Comparison of ENCODE assay signal across 1 cellular context in the genomic region with DNA sequence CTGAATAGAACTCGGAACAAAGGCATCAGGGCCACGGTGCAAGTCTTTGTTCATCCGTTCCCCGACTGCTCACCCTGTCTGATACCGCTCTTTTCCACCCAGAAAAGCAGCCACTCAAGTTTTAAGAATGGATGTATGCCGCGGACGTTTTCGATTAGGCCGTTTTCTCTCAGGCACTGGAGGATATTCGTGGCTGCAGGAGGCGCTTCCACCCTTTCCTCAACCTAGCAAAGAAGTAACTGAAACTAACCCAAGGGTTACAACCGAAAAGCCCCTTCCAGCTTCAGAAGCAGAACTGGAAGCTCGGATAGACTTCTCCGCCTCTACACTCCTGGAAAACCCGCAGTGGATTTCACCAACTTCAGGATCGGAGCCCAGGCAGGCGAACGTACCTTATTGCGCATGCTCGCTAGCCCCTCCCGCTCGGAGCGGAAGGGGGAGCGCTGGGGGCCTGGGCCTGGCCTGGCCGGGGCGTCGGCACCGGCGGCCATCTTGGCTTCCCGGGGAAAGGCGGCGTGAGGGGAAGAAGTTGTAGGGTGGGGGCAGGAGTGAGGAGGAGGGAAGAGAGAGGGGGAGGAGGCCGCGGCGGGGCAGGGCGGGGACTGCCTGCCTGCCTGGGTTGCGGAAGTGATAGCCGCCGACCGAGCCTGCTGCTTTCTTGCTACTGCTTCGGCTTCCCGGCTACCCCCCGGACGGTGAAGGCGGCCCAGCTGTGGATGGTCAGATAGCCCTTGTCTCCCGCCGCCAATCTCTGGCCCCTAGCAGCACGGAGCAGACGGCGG.
TF ChIP-seq lines count a peak whose summit lies in the region.

Gene ACTR3 (plus strand): TSS at position 619 of the 782 bp plus-strand sequence. CDS start 191 bp downstream, outside the sequence.

TF ChIP-seq in SK-N-SH, 30 proteins besides CTCF, POLR2A, EP300 and RAD21 (continued from another document):
- TF ChIP-seq IRF3 (IDR thresholded peaks at IDR 0.05; ENCODE audit: low read depth, low read length) (no peak), SIN3A (IDR thresholded peaks at IDR 0.05; ENCODE audit: borderline replicate concordance, low read depth, low read length) (0 out of 2 replicates have a peak, but pooled peaks have one; percentile 11), RFX5 (IDR thresholded peaks at IDR 0.05; ENCODE audit: low read length) (peak; percentile 32; the same call in 1 of the 2 replicates), FOSL2 (IDR thresholded peaks at IDR 0.05; ENCODE audit: borderline replicate concordance, low read depth) (no peak; the same call in 1 of the 2 replicates), NFIC (IDR thresholded peaks at IDR 0.05; ENCODE audit: borderline replicate concordance) (no peak; the same call in 1 of the 2 replicates), FOXJ3 (CRISPR knock-in tag; IDR thresholded peaks at IDR 0.05) (no peak), SMC3 (IDR thresholded peaks at IDR 0.05; ENCODE audit: low read depth, low read length) (no peak; the same call in 1 of the 2 replicates), YY1 (IDR thresholded peaks at IDR 0.05; ENCODE audit: low read depth) (peak; percentile 95), RCOR1 (IDR thresholded peaks at IDR 0.05; ENCODE audit: low read length) (0 out of 2 replicates have a peak, but pooled peaks have one; percentile 67), MXI1 (IDR thresholded peaks at IDR 0.05; ENCODE audit: low read depth, low read length) (peak; percentile 49), FOXM1 (IDR thresholded peaks at IDR 0.05; ENCODE audit: low read depth) (no peak), JUND (IDR thresholded peaks at IDR 0.05) (peak; percentile 59), RXRA (IDR thresholded peaks at IDR 0.05; ENCODE audit: borderline replicate concordance, low read depth) (no peak), POLR2AphosphoS5 (IDR thresholded peaks at IDR 0.05; ENCODE audit: low read depth, low read length) (peak; percentile 99), TEAD4 (IDR thresholded peaks at IDR 0.05; ENCODE audit: borderline replicate concordance, insufficient read depth) (no peak), MEF2A (IDR thresholded peaks at IDR 0.05; ENCODE audit: borderline replicate concordance, low read depth) (no peak; the same call in 1 of the 2 replicates)
- TF ChIP-seq, protein P1, sequence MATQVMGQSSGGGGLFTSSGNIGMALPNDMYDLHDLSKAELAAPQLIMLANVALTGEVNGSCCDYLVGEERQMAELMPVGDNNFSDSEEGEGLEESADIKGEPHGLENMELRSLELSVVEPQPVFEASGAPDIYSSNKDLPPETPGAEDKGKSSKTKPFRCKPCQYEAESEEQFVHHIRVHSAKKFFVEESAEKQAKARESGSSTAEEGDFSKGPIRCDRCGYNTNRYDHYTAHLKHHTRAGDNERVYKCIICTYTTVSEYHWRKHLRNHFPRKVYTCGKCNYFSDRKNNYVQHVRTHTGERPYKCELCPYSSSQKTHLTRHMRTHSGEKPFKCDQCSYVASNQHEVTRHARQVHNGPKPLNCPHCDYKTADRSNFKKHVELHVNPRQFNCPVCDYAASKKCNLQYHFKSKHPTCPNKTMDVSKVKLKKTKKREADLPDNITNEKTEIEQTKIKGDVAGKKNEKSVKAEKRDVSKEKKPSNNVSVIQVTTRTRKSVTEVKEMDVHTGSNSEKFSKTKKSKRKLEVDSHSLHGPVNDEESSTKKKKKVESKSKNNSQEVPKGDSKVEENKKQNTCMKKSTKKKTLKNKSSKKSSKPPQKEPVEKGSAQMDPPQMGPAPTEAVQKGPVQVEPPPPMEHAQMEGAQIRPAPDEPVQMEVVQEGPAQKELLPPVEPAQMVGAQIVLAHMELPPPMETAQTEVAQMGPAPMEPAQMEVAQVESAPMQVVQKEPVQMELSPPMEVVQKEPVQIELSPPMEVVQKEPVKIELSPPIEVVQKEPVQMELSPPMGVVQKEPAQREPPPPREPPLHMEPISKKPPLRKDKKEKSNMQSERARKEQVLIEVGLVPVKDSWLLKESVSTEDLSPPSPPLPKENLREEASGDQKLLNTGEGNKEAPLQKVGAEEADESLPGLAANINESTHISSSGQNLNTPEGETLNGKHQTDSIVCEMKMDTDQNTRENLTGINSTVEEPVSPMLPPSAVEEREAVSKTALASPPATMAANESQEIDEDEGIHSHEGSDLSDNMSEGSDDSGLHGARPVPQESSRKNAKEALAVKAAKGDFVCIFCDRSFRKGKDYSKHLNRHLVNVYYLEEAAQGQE (IDR thresholded peaks at IDR 0.05; ENCODE audit: low read depth, low read length) = peak; percentile 55
- TF ChIP-seq, protein P2, sequence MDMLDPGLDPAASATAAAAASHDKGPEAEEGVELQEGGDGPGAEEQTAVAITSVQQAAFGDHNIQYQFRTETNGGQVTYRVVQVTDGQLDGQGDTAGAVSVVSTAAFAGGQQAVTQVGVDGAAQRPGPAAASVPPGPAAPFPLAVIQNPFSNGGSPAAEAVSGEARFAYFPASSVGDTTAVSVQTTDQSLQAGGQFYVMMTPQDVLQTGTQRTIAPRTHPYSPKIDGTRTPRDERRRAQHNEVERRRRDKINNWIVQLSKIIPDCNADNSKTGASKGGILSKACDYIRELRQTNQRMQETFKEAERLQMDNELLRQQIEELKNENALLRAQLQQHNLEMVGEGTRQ (IDR thresholded peaks at IDR 0.05; ENCODE audit: borderline replicate concordance, low read depth, low read length) = no peak
- TF ChIP-seq, protein P3, sequence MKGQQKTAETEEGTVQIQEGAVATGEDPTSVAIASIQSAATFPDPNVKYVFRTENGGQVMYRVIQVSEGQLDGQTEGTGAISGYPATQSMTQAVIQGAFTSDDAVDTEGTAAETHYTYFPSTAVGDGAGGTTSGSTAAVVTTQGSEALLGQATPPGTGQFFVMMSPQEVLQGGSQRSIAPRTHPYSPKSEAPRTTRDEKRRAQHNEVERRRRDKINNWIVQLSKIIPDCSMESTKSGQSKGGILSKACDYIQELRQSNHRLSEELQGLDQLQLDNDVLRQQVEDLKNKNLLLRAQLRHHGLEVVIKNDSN (IDR thresholded peaks at IDR 0.05; ENCODE audit: borderline replicate concordance, low read depth) = no peak
